25 cellular contexts compared by ENCODE assay signal in the genomic region with DNA sequence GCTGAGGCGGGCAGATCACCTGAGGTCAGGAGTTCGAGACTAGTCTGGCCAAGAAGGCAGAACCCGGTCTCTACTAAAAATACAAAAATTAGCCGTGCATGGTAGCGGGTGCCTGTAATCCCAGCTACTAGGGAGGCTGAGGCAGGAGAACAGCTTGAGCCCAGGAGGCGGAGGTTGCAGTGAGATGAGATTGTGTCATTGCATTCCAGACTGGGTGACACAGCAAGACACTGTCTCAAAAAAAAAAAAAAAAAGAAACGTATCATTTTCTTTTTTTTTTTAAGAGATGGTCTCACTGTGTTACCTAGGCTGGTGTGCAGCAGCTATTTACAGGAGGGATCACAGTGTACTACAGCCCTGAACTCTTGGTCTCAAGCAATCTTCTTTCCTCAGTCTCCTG.
"Had no signal": no experiment of that assay in that cellular context is flagged by ENCODE, and none has a peak within 500 bp of the region (broad histone marks: within the 10 kb centered on the region; RNA-seq: fewer than 3 reads in every experiment).

No MANE protein-coding gene starts in this region.

- DNase-seq: activated CD4-positive, alpha-beta memory T cell treated with anti-CD3 and anti-CD28 coated beads, Interleukin-2, amount 10 ng/mL, durations not matched to agents 7 days and 5 days; activated CD4-positive, alpha-beta T cell treated with anti-CD3 and anti-CD28 coated beads, Interleukin-2, amount 10 ng/mL, durations not matched to agents 24 days and 14 days; activated CD8-positive, alpha-beta memory T cell treated with anti-CD3 and anti-CD28 coated beads, Interleukin-2, amount 10 ng/mL, durations not matched to agents 7 days and 5 days; activated effector memory CD4-positive, alpha-beta T cell treated with anti-CD3 and anti-CD28 coated beads, Interleukin-2, amount 50 U/mL, for 16 hours; activated naive CD4-positive, alpha-beta T cell treated with anti-CD3 and anti-CD28 coated beads, Interleukin-2, amount 50 U/mL, for 16 hours; activated naive CD8-positive, alpha-beta T cell treated with anti-CD3 and anti-CD28 coated beads, Interleukin-2, amount 50 U/mL, for 24 hours; activated T-cell treated with anti-CD3 and anti-CD28 coated beads for 4 hours; anterior cingulate cortex; caudate nucleus; effector CD8-positive, alpha-beta T cell; head of caudate nucleus; islet precursor cell; left colon; lower lobe of right lung; natural killer cell; spleen; stimulated activated CD4-positive, alpha-beta T cell treated with anti-CD3 and anti-CD28 coated beads, Interleukin-4, amount 100 ng/mL, for 1 hour; stimulated activated naive CD8-positive, alpha-beta T cell treated with anti-CD3 and anti-CD28 coated beads, Interleukin-15, Interleukin-2, amounts not matched to agents 100 U/mL and 50 U/mL, for 24 hours; SW 1271; T-helper 17 cell; upper lobe of left lung had no signal

- H3K9me3 Mint-ChIP-seq: natural killer cell had no signal

- H3K36me3 Mint-ChIP-seq: natural killer cell had no signal

- H3K27ac ChIP-seq: gastroesophageal sphincter, lower lobe of right lung, spleen, upper lobe of left lung had no signal

- H3K4me3 Mint-ChIP-seq: activated CD4-positive, alpha-beta memory T cell treated with anti-CD3 and anti-CD28 coated beads, Interleukin-2, amount 10 ng/mL, durations not matched to agents 7 days and 5 days; activated CD4-positive, alpha-beta T cell treated with anti-CD3 and anti-CD28 coated beads, Interleukin-2, amount 10 ng/mL, durations not matched to agents 24 days and 14 days; activated CD8-positive, alpha-beta memory T cell treated with anti-CD3 and anti-CD28 coated beads, Interleukin-2, amount 10 ng/mL, durations not matched to agents 7 days and 5 days; activated naive CD8-positive, alpha-beta T cell treated with anti-CD3 and anti-CD28 coated beads, Interleukin-2, amount 50 U/mL, for 24 hours; brain; mesothelial cell of epicardium; natural killer cell; T-helper 17 cell had no signal

- H3K4me1 Mint-ChIP-seq: activated CD4-positive, alpha-beta memory T cell treated with anti-CD3 and anti-CD28 coated beads, Interleukin-2, amount 10 ng/mL, durations not matched to agents 7 days and 5 days; activated CD4-positive, alpha-beta T cell treated with anti-CD3 and anti-CD28 coated beads, Interleukin-2, amount 10 ng/mL, durations not matched to agents 24 days and 14 days; activated CD8-positive, alpha-beta memory T cell treated with anti-CD3 and anti-CD28 coated beads, Interleukin-2, amount 10 ng/mL, durations not matched to agents 7 days and 5 days; activated naive CD8-positive, alpha-beta T cell treated with anti-CD3 and anti-CD28 coated beads, Interleukin-2, amount 50 U/mL, for 24 hours; brain; mesothelial cell of epicardium; natural killer cell had no signal

- H3K27me3 ChIP-seq: gastroesophageal sphincter, spleen, upper lobe of left lung had no signal

- H3K36me3 ChIP-seq: gastroesophageal sphincter, lower lobe of right lung, upper lobe of left lung had no signal

- H3K27me3 Mint-ChIP-seq: activated CD4-positive, alpha-beta memory T cell treated with anti-CD3 and anti-CD28 coated beads, Interleukin-2, amount 10 ng/mL, durations not matched to agents 7 days and 5 days; activated CD4-positive, alpha-beta T cell treated with anti-CD3 and anti-CD28 coated beads, Interleukin-2, amount 10 ng/mL, durations not matched to agents 24 days and 14 days; activated CD8-positive, alpha-beta memory T cell treated with anti-CD3 and anti-CD28 coated beads, Interleukin-2, amount 10 ng/mL, durations not matched to agents 7 days and 5 days; activated naive CD8-positive, alpha-beta T cell treated with anti-CD3 and anti-CD28 coated beads, Interleukin-2, amount 50 U/mL, for 24 hours; brain; progenitor cell of endocrine pancreas; T-helper 17 cell had no signal

- H3K27ac Mint-ChIP-seq: activated CD4-positive, alpha-beta memory T cell treated with anti-CD3 and anti-CD28 coated beads, Interleukin-2, amount 10 ng/mL, durations not matched to agents 7 days and 5 days; activated CD4-positive, alpha-beta T cell treated with anti-CD3 and anti-CD28 coated beads, Interleukin-2, amount 10 ng/mL, durations not matched to agents 24 days and 14 days; activated CD8-positive, alpha-beta memory T cell treated with anti-CD3 and anti-CD28 coated beads, Interleukin-2, amount 10 ng/mL, durations not matched to agents 7 days and 5 days; activated naive CD8-positive, alpha-beta T cell treated with anti-CD3 and anti-CD28 coated beads, Interleukin-2, amount 50 U/mL, for 24 hours; brain; mesothelial cell of epicardium; natural killer cell; progenitor cell of endocrine pancreas; T-helper 17 cell had no signal

- H3K9me3 ChIP-seq: gastroesophageal sphincter, lower lobe of right lung, upper lobe of left lung had no signal

- H3K4me3 ChIP-seq: gastroesophageal sphincter, lower lobe of right lung, spleen, upper lobe of left lung had no signal

- H3K4me1 ChIP-seq: gastroesophageal sphincter, lower lobe of right lung, spleen, upper lobe of left lung had no signal
